1 cellular context compared by ENCODE assay signal in genomic region chr22:39471421-39472141, GRCh38.
A peak's percentile ranks its signal among the peaks of the same experiment; 100 is the strongest.
TF ChIP-seq lines count a peak whose summit lies in the region.

No MANE protein-coding gene starts in this region.

TF ChIP-seq in GM12878, 131 proteins besides CTCF, POLR2A, EP300 and RAD21 (continued from another document):
- TF ChIP-seq ZNF687 (IDR thresholded peaks at IDR 0.05), result peak; percentile 92
- TF ChIP-seq RUNX3 (IDR thresholded peaks at IDR 0.05; ENCODE audit: low read length), result peak; percentile 88
- peak; percentile 63 for TF ChIP-seq RELA (IDR thresholded peaks at IDR 0.05; ENCODE audit: borderline replicate concordance, partially characterized antibody)
- TF ChIP-seq MTA2 (IDR thresholded peaks at IDR 0.05; ENCODE audit: low read depth), result 0 out of 2 replicates have a peak, but pooled peaks have one; percentile 42
